Comparison of ENCODE assay signal across 1 cellular context in the genomic region with DNA sequence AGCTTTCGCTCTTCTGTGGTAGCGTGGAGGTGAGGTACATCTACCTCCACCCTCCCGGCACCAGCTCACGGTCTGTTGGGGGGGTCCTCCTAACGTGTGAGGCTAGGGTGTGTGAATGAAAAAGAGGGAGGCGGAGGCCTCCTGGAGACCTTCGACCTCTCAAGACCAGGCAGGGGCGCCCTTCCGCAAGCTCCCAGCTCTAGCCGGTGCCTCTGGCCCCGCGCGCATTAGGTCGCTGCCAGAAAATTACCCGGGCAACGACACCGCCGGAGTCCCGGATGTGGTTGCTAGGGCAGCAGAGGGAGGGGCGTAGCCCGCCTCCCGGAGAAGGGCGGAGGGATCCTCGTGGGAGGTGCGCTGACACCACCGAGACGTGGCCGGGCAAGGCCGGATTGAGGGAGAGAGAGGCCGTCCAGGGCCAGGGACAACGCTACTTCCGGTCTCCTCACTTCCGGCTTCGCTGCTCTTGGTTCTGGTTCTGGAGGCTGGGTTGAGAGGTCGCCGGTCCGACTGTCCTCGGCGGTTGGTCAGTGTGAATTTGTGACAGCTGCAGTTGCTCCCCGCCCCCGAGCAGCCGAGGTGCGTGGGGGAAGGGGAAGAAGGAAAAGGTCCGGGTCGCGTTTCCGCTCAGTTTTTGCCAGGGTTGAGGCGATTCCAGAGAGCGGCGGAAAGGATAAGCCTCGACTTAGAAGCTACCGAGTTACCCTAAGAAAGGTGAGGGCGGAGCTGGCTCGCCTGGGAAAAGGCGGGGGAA.
TF ChIP-seq lines count a peak whose summit lies in the region.

A gene with protein sequence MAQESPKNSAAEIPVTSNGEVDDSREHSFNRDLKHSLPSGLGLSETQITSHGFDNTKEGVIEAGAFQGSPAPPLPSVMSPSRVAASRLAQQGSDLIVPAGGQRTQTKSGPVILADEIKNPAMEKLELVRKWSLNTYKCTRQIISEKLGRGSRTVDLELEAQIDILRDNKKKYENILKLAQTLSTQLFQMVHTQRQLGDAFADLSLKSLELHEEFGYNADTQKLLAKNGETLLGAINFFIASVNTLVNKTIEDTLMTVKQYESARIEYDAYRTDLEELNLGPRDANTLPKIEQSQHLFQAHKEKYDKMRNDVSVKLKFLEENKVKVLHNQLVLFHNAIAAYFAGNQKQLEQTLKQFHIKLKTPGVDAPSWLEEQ (plus strand): TSS at position 442 of the 754 bp plus-strand sequence. CDS start 49,680 bp downstream, outside the sequence.
A gene (minus strand): TSS at position 218 of the 754 bp plus-strand sequence. CDS start 8,726 bp downstream, outside the sequence.

TF ChIP-seq in GM12878, 131 proteins besides CTCF, POLR2A, EP300 and RAD21 (continued from another document and continues in another):
- TF ChIP-seq, protein P1, sequence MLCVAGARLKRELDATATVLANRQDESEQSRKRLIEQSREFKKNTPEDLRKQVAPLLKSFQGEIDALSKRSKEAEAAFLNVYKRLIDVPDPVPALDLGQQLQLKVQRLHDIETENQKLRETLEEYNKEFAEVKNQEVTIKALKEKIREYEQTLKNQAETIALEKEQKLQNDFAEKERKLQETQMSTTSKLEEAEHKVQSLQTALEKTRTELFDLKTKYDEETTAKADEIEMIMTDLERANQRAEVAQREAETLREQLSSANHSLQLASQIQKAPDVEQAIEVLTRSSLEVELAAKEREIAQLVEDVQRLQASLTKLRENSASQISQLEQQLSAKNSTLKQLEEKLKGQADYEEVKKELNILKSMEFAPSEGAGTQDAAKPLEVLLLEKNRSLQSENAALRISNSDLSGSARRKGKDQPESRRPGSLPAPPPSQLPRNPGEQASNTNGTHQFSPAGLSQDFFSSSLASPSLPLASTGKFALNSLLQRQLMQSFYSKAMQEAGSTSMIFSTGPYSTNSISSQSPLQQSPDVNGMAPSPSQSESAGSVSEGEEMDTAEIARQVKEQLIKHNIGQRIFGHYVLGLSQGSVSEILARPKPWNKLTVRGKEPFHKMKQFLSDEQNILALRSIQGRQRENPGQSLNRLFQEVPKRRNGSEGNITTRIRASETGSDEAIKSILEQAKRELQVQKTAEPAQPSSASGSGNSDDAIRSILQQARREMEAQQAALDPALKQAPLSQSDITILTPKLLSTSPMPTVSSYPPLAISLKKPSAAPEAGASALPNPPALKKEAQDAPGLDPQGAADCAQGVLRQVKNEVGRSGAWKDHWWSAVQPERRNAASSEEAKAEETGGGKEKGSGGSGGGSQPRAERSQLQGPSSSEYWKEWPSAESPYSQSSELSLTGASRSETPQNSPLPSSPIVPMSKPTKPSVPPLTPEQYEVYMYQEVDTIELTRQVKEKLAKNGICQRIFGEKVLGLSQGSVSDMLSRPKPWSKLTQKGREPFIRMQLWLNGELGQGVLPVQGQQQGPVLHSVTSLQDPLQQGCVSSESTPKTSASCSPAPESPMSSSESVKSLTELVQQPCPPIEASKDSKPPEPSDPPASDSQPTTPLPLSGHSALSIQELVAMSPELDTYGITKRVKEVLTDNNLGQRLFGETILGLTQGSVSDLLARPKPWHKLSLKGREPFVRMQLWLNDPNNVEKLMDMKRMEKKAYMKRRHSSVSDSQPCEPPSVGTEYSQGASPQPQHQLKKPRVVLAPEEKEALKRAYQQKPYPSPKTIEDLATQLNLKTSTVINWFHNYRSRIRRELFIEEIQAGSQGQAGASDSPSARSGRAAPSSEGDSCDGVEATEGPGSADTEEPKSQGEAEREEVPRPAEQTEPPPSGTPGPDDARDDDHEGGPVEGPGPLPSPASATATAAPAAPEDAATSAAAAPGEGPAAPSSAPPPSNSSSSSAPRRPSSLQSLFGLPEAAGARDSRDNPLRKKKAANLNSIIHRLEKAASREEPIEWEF (IDR thresholded peaks at IDR 0.05; ENCODE audit: insufficient replicate concordance, low read depth, low read length): no peak
- no peak for TF ChIP-seq POLR2AphosphoS2 (IDR thresholded peaks at IDR 0.05; ENCODE audit: low read depth, low read length)
- peak; percentile 45; the same call in 1 of the 2 replicates for TF ChIP-seq TCF12 (IDR thresholded peaks at IDR 0.05; ENCODE audit: low read depth, low read length)
- peak; percentile 61; the same call in 1 of the 2 replicates for TF ChIP-seq TBL1XR1 (IDR thresholded peaks at IDR 0.05; ENCODE audit: low read depth, low read length)
- TF ChIP-seq TAF1 (IDR thresholded peaks at IDR 0.05; ENCODE audit: borderline replicate concordance, low read depth, low read length): peak; percentile 72; the same call in 1 of the 2 replicates
- TF ChIP-seq EZH2 (IDR thresholded peaks at IDR 0.05; ENCODE audit: borderline replicate concordance, control insufficient read depth, low read depth, low read length): no peak
- TF ChIP-seq RELA (IDR thresholded peaks at IDR 0.05; ENCODE audit: borderline replicate concordance, partially characterized antibody): no peak
- no peak for TF ChIP-seq ZNF217 (IDR thresholded peaks at IDR 0.05)
- peak; percentile 29 for TF ChIP-seq SMAD5 (IDR thresholded peaks at IDR 0.05; ENCODE audit: low read depth)
- no peak; the same call in 1 of the 2 replicates for TF ChIP-seq LARP7 (IDR thresholded peaks at IDR 0.05)
- no peak for TF ChIP-seq FOXM1 (IDR thresholded peaks at IDR 0.05; ENCODE audit: low read depth, low read length)
- TF ChIP-seq JUNB (IDR thresholded peaks at IDR 0.05): no peak
- 0 out of 2 replicates have a peak, but pooled peaks have one; percentile 16 for TF ChIP-seq SMARCA5 (IDR thresholded peaks at IDR 0.05)
- TF ChIP-seq, protein P2, sequence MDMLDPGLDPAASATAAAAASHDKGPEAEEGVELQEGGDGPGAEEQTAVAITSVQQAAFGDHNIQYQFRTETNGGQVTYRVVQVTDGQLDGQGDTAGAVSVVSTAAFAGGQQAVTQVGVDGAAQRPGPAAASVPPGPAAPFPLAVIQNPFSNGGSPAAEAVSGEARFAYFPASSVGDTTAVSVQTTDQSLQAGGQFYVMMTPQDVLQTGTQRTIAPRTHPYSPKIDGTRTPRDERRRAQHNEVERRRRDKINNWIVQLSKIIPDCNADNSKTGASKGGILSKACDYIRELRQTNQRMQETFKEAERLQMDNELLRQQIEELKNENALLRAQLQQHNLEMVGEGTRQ (IDR thresholded peaks at IDR 0.05; ENCODE audit: borderline replicate concordance, low read depth, low read length): no peak
- peak; percentile 18; the same call in 1 of the 2 replicates for TF ChIP-seq CHD2 (IDR thresholded peaks at IDR 0.05; ENCODE audit: borderline replicate concordance, low read depth, low read length)
- TF ChIP-seq NR2F1 (conservative IDR thresholded peaks at IDR 0.05): peak; percentile 92
- no peak for TF ChIP-seq ZNF274 (IDR thresholded peaks at IDR 0.05; ENCODE audit: insufficient read depth, insufficient read length)
- TF ChIP-seq IKZF2 (IDR thresholded peaks at IDR 0.05): peak; percentile 64 to 68; a peak in 3 of 4 replicates
- peak; percentile 63; the same call in 1 of the 2 replicates for TF ChIP-seq PML (IDR thresholded peaks at IDR 0.05; ENCODE audit: low read length)
- TF ChIP-seq, protein P3, sequence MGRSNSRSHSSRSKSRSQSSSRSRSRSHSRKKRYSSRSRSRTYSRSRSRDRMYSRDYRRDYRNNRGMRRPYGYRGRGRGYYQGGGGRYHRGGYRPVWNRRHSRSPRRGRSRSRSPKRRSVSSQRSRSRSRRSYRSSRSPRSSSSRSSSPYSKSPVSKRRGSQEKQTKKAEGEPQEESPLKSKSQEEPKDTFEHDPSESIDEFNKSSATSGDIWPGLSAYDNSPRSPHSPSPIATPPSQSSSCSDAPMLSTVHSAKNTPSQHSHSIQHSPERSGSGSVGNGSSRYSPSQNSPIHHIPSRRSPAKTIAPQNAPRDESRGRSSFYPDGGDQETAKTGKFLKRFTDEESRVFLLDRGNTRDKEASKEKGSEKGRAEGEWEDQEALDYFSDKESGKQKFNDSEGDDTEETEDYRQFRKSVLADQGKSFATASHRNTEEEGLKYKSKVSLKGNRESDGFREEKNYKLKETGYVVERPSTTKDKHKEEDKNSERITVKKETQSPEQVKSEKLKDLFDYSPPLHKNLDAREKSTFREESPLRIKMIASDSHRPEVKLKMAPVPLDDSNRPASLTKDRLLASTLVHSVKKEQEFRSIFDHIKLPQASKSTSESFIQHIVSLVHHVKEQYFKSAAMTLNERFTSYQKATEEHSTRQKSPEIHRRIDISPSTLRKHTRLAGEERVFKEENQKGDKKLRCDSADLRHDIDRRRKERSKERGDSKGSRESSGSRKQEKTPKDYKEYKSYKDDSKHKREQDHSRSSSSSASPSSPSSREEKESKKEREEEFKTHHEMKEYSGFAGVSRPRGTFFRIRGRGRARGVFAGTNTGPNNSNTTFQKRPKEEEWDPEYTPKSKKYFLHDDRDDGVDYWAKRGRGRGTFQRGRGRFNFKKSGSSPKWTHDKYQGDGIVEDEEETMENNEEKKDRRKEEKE (IDR thresholded peaks at IDR 0.05): no peak
- TF ChIP-seq, protein P4, sequence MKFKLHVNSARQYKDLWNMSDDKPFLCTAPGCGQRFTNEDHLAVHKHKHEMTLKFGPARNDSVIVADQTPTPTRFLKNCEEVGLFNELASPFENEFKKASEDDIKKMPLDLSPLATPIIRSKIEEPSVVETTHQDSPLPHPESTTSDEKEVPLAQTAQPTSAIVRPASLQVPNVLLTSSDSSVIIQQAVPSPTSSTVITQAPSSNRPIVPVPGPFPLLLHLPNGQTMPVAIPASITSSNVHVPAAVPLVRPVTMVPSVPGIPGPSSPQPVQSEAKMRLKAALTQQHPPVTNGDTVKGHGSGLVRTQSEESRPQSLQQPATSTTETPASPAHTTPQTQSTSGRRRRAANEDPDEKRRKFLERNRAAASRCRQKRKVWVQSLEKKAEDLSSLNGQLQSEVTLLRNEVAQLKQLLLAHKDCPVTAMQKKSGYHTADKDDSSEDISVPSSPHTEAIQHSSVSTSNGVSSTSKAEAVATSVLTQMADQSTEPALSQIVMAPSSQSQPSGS (IDR thresholded peaks at IDR 0.05; ENCODE audit: low read length): no peak
- no peak for TF ChIP-seq NR2C2 (IDR thresholded peaks at IDR 0.05; ENCODE audit: borderline replicate concordance, control insufficient read depth, insufficient read length, low read depth)
- TF ChIP-seq KLF5 (IDR thresholded peaks at IDR 0.05; ENCODE audit: partially characterized antibody): peak; percentile 59
- TF ChIP-seq CREM (IDR thresholded peaks at IDR 0.05; ENCODE audit: low read depth): peak; percentile 87
- TF ChIP-seq, protein P5, sequence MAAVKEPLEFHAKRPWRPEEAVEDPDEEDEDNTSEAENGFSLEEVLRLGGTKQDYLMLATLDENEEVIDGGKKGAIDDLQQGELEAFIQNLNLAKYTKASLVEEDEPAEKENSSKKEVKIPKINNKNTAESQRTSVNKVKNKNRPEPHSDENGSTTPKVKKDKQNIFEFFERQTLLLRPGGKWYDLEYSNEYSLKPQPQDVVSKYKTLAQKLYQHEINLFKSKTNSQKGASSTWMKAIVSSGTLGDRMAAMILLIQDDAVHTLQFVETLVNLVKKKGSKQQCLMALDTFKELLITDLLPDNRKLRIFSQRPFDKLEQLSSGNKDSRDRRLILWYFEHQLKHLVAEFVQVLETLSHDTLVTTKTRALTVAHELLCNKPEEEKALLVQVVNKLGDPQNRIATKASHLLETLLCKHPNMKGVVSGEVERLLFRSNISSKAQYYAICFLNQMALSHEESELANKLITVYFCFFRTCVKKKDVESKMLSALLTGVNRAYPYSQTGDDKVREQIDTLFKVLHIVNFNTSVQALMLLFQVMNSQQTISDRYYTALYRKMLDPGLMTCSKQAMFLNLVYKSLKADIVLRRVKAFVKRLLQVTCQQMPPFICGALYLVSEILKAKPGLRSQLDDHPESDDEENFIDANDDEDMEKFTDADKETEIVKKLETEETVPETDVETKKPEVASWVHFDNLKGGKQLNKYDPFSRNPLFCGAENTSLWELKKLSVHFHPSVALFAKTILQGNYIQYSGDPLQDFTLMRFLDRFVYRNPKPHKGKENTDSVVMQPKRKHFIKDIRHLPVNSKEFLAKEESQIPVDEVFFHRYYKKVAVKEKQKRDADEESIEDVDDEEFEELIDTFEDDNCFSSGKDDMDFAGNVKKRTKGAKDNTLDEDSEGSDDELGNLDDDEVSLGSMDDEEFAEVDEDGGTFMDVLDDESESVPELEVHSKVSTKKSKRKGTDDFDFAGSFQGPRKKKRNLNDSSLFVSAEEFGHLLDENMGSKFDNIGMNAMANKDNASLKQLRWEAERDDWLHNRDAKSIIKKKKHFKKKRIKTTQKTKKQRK (IDR thresholded peaks at IDR 0.05; ENCODE audit: low read depth, low read length): no peak
- peak; percentile 37; the same call in 1 of the 2 replicates for TF ChIP-seq EED (IDR thresholded peaks at IDR 0.05; ENCODE audit: low read depth)
- no peak for TF ChIP-seq CBX3 (IDR thresholded peaks at IDR 0.05; ENCODE audit: borderline replicate concordance, low read depth)
- TF ChIP-seq SP1 (IDR thresholded peaks at IDR 0.05; ENCODE audit: low read depth, low read length): no peak
- TF ChIP-seq, protein P6, sequence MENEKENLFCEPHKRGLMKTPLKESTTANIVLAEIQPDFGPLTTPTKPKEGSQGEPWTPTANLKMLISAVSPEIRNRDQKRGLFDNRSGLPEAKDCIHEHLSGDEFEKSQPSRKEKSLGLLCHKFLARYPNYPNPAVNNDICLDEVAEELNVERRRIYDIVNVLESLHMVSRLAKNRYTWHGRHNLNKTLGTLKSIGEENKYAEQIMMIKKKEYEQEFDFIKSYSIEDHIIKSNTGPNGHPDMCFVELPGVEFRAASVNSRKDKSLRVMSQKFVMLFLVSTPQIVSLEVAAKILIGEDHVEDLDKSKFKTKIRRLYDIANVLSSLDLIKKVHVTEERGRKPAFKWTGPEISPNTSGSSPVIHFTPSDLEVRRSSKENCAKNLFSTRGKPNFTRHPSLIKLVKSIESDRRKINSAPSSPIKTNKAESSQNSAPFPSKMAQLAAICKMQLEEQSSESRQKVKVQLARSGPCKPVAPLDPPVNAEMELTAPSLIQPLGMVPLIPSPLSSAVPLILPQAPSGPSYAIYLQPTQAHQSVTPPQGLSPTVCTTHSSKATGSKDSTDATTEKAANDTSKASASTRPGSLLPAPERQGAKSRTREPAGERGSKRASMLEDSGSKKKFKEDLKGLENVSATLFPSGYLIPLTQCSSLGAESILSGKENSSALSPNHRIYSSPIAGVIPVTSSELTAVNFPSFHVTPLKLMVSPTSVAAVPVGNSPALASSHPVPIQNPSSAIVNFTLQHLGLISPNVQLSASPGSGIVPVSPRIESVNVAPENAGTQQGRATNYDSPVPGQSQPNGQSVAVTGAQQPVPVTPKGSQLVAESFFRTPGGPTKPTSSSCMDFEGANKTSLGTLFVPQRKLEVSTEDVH (IDR thresholded peaks at IDR 0.05; ENCODE audit: low read depth, partially characterized antibody): peak; percentile 34
- TF ChIP-seq, protein P7, sequence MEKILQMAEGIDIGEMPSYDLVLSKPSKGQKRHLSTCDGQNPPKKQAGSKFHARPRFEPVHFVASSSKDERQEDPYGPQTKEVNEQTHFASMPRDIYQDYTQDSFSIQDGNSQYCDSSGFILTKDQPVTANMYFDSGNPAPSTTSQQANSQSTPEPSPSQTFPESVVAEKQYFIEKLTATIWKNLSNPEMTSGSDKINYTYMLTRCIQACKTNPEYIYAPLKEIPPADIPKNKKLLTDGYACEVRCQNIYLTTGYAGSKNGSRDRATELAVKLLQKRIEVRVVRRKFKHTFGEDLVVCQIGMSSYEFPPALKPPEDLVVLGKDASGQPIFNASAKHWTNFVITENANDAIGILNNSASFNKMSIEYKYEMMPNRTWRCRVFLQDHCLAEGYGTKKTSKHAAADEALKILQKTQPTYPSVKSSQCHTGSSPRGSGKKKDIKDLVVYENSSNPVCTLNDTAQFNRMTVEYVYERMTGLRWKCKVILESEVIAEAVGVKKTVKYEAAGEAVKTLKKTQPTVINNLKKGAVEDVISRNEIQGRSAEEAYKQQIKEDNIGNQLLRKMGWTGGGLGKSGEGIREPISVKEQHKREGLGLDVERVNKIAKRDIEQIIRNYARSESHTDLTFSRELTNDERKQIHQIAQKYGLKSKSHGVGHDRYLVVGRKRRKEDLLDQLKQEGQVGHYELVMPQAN (conservative IDR thresholded peaks at IDR 0.05): peak; percentile 74
- TF ChIP-seq GATAD2B (conservative IDR thresholded peaks at IDR 0.05; ENCODE audit: low read depth): peak; percentile 60; the same call in 1 of the 2 replicates
- peak; percentile 34 for TF ChIP-seq MYC (IDR thresholded peaks at IDR 0.05; ENCODE audit: insufficient read depth, insufficient read length, insufficient replicate concordance, low read length, severe bottlenecking)
- TF ChIP-seq NR2C1 (IDR thresholded peaks at IDR 0.05): peak; percentile 71
- peak; percentile 82 for TF ChIP-seq IKZF1 (conservative IDR thresholded peaks at IDR 0.05)
